In the genomic region with DNA sequence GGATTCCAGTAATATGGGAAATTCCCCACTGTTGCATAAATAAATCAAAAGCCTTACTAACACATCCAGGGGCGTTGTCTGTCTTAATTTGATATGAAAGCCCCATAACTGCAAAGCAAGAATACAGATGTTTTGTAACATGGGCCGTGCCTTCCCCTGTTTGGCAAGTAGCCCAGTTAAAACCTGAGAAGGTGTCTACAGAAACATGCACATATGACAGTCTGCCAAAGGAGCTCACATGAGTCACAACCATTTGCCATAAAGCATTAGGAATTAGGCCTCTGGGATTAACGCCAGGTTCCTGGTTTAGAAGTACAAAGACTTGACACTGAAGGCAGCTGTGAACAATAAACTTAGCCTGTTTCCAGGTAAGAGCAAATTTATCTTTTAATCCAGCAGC, we compare ENCODE assay signal across 1 cellular context.
TF ChIP-seq lines count a peak whose summit lies in the region.

No MANE protein-coding gene starts in this region.

TF ChIP-seq in SK-N-SH treated with all-trans-retinoic acid at 6 μM for 48 hours, 23 proteins besides CTCF, POLR2A, EP300 and RAD21 (continued from another document):
- TF ChIP-seq BACH2 (CRISPR knock-in tag; IDR thresholded peaks at IDR 0.05; ENCODE audit: borderline replicate concordance) (no peak), PPARA (CRISPR knock-in tag; IDR thresholded peaks at IDR 0.05; ENCODE audit: borderline replicate concordance) (no peak), ZC3H10 (CRISPR knock-in tag; IDR thresholded peaks at IDR 0.05) (no peak), ESRRG (CRISPR knock-in tag; IDR thresholded peaks at IDR 0.05) (no peak), CREB5 (CRISPR knock-in tag; IDR thresholded peaks at IDR 0.05; ENCODE audit: low read depth) (no peak), PATZ1 (CRISPR knock-in tag; IDR thresholded peaks at IDR 0.05; ENCODE audit: borderline replicate concordance) (no peak)
